Comparison of ENCODE assay signal across 21 cellular contexts in the genomic region with DNA sequence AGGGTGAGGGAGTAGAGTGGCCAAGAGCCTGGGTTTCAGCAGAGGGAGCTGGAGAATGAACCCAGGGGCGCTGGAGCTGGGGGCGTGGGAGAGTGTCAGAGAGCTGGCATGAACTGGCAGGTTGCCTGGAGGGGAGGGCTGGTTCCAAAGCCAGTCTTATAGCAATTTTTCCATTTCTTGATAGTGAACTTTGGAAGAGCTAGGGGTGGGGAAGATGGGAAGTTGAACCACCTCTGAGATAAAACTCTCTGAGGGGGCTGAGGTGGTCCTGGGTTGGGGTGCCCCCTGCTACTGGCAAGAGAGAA. TPM values are rescaled to one million over a fixed set of nuclear protein-coding genes. Genes with fewer than 3 reads are reported as not detected.
DNase-seq lines count a peak whose midpoint lies in the region; ATAC-seq and TF ChIP-seq lines count a peak whose summit lies in the region.
"Had no signal": no experiment of that assay in that cellular context is flagged by ENCODE, and none has a peak within 500 bp of the region (broad histone marks: within the 10 kb centered on the region; RNA-seq: fewer than 3 reads in every experiment).

No MANE protein-coding gene starts in this region.

- no peaks in the 10 kb centered on the region for H3F3A ChIP-seq in smooth muscle cell (ENCODE audit: low read depth)

- H2BK20ac ChIP-seq in H9 (ENCODE audit: low read depth, low read length, poor library complexity, severe bottlenecking) = no peak overlapping the region

- ATAC-seq in natural killer cell = no peak
- ATAC-seq: HCT116, K562, left lung, WTC11 had no signal

- H2AK5ac ChIP-seq in H9 (ENCODE audit: insufficient read length, low read length) = no peak overlapping the region

- H3K27me3 ChIP-seq in H9 (ENCODE audit: insufficient read depth, low read length) = no peaks in the 10 kb centered on the region
- peaks cover 4% of the 10 kb centered on the region for H3K27me3 ChIP-seq in smooth muscle cell (ENCODE audit: low read depth)

- no peak overlapping the region for H2BK12ac ChIP-seq in H9 (ENCODE audit: insufficient read length, low read depth, low read length)

- H3K9ac ChIP-seq in H9 (ENCODE audit: extremely low read depth, insufficient read length, low read length) = no peak overlapping the region
- no peak overlapping the region for H3K9ac ChIP-seq in smooth muscle cell (ENCODE audit: low read depth)

- no peak overlapping the region for H3K56ac ChIP-seq in H9 (ENCODE audit: insufficient read length, low read depth, low read length)

- H3K9me3 ChIP-seq in H9 (ENCODE audit: control insufficient read depth, low read depth, low read length) (no peaks in the 10 kb centered on the region), smooth muscle cell (replicated peaks; ENCODE audit: low read depth) (no peaks in the 10 kb centered on the region)
- H3K9me3 ChIP-seq: left lung, spleen had no signal

- H3K4me3 Mint-ChIP-seq in T-helper 1 cell treated with Interleukin-12 subunit alpha and Interleukin-12 subunit beta and Interleukin-4 antibody, amounts not matched to agents 30 μg/mL and 1 μg/mL, for 36 hours = no peak overlapping the region
- no peak overlapping the region for H3K4me3 Mint-ChIP-seq in H9
- no peak overlapping the region for H3K4me3 Mint-ChIP-seq in activated naive CD8-positive, alpha-beta T cell
- peak overlapping the region; percentile 82 for H3K4me3 Mint-ChIP-seq in natural killer cell
- H3K4me3 Mint-ChIP-seq: activated naive CD4-positive, alpha-beta T cell treated with anti-CD3 and anti-CD28 coated beads, Interleukin-2, amount 10 ng/mL, durations not matched to agents 7 days and 5 days; B cell; WTC11 had no signal

- H3K79me2 ChIP-seq in H9 (ENCODE audit: insufficient read depth, low read length) (no peaks in the 10 kb centered on the region), smooth muscle cell (ENCODE audit: low read depth) (no peaks in the 10 kb centered on the region)

- H3K27ac ChIP-seq in H9 (ENCODE audit: insufficient read length, low read depth, low read length) (no peak overlapping the region), smooth muscle cell (ENCODE audit: low read depth) (no peak overlapping the region)
- H3K27ac ChIP-seq: left lung had no signal

- H3K27me3 Mint-ChIP-seq in T-helper 1 cell treated with Interleukin-12 subunit alpha and Interleukin-12 subunit beta and Interleukin-4 antibody, amounts not matched to agents 30 μg/mL and 1 μg/mL, for 36 hours (ENCODE audit: low read depth) = peaks cover 3% of the 10 kb centered on the region
- peaks cover 48% of the 10 kb centered on the region for H3K27me3 Mint-ChIP-seq in H9 (ENCODE audit: low read depth)
- no peaks in the 10 kb centered on the region for H3K27me3 Mint-ChIP-seq in activated naive CD8-positive, alpha-beta T cell
- H3K27me3 Mint-ChIP-seq in natural killer cell (ENCODE audit: low read depth in 2 of 2) = no peaks in the 10 kb centered on the region
- H3K27me3 Mint-ChIP-seq: B cell had no signal

- no peaks in the 10 kb centered on the region for H3K79me1 ChIP-seq in H9 (ENCODE audit: insufficient read depth, low read depth, low read length, poor library complexity, severe bottlenecking)

- intact Hi-C loops in natural killer cell (cut with micrococcal nuclease) = loop anchor here (5.0 to 10.0 kb wide), 3 partner anchors 42 to 315 kb away; a partner anchor contains a TSS

- H3K36me3 Mint-ChIP-seq in T-helper 1 cell treated with Interleukin-12 subunit alpha and Interleukin-12 subunit beta and Interleukin-4 antibody, amounts not matched to agents 30 μg/mL and 1 μg/mL, for 36 hours (ENCODE audit: low read depth) = peaks cover 11% of the 10 kb centered on the region
- H3K36me3 Mint-ChIP-seq in H9 (ENCODE audit: insufficient read depth in 1 of 3, low read depth in 3 of 3) = no peaks in the 10 kb centered on the region
- no peaks in the 10 kb centered on the region for H3K36me3 Mint-ChIP-seq in activated naive CD8-positive, alpha-beta T cell
- no peaks in the 10 kb centered on the region for H3K36me3 Mint-ChIP-seq in natural killer cell
- H3K36me3 Mint-ChIP-seq: WTC11 had no signal

- no peak overlapping the region for H3K4ac ChIP-seq in H9 (ENCODE audit: low read depth, low read length)

- H3K4me2 ChIP-seq in H9 (ENCODE audit: insufficient read depth, insufficient read length, low read length) (no peak overlapping the region), smooth muscle cell (no peak overlapping the region)

- no peak overlapping the region for H4K8ac ChIP-seq in H9 (replicated peaks; ENCODE audit: insufficient read length, low read depth, low read length)

- H3K23me2 ChIP-seq in H9 (ENCODE audit: insufficient read length, low read depth, low read length, poor library complexity, severe bottlenecking) = no peaks in the 10 kb centered on the region

- no peaks in the 10 kb centered on the region for H4K20me1 ChIP-seq in H9 (ENCODE audit: control insufficient read depth, insufficient read depth, insufficient read length)
- no peaks in the 10 kb centered on the region for H4K20me1 ChIP-seq in smooth muscle cell (ENCODE audit: low read depth)

- no peak overlapping the region for H3T11ph ChIP-seq in H9 (ENCODE audit: low read length)

- H3K14ac ChIP-seq in H9 (ENCODE audit: insufficient read depth, low read length) = no peak overlapping the region

- H3K18ac ChIP-seq in H9 (ENCODE audit: insufficient read length, low read depth, low read length) = no peak overlapping the region

- H3K4me1 Mint-ChIP-seq in T-helper 1 cell treated with Interleukin-12 subunit alpha and Interleukin-12 subunit beta and Interleukin-4 antibody, amounts not matched to agents 30 μg/mL and 1 μg/mL, for 36 hours (ENCODE audit: low read depth) = peaks cover 41% of the 10 kb centered on the region
- H3K4me1 Mint-ChIP-seq in H9 (peaks cover 0 to 2% of the 10 kb centered on the region in 2 experiments; a peak in 2 of 4 replicates), natural killer cell (peaks cover 77 to 85% of the 10 kb centered on the region in 2 donors)
- peaks cover 36% of the 10 kb centered on the region for H3K4me1 Mint-ChIP-seq in activated naive CD8-positive, alpha-beta T cell (ENCODE audit: low read depth)
- H3K4me1 Mint-ChIP-seq: WTC11 had no signal

- H3K27ac Mint-ChIP-seq in T-helper 1 cell treated with Interleukin-12 subunit alpha and Interleukin-12 subunit beta and Interleukin-4 antibody, amounts not matched to agents 30 μg/mL and 1 μg/mL, for 36 hours = peak overlapping the region; percentile 94
- H3K27ac Mint-ChIP-seq in H9 = no peak overlapping the region
- peak overlapping the region; percentile 75 for H3K27ac Mint-ChIP-seq in activated naive CD8-positive, alpha-beta T cell
- H3K27ac Mint-ChIP-seq in natural killer cell = peak overlapping the region; percentile 94 to 97
- H3K27ac Mint-ChIP-seq: WTC11 had no signal

- H4K91ac ChIP-seq in H9 (ENCODE audit: insufficient read length, low read depth, low read length) = no peak overlapping the region

- no peak overlapping the region for H4K5ac ChIP-seq in H9 (ENCODE audit: insufficient read length, low read depth, low read length)

- WGBS in H9 (ENCODE audit: extremely low coverage, insufficient read length, low lambda C conversion rate) = no CpG with 5 or more reads among the region's 2 CpGs
- 93% methylated on average over 2 of the region's 2 CpGs for WGBS in smooth muscle cell (ENCODE audit: low lambda C conversion rate)

- DNase-seq in T-helper 1 cell (no peak), H9 (peak; percentile 19), natural killer cell (no peak), dedifferentiated amniotic fluid mesenchymal stem cell (ENCODE audit: extremely low spot score) (no peak), smooth muscle cell (lab: John Stamatoyannopoulos, UW; ENCODE audit: unreplicated experiment) (no peak), NCI-H146 (lab: John Stamatoyannopoulos, UW) (no peak)
- DNase-seq: 8988T; activated naive CD4-positive, alpha-beta T cell treated with anti-CD3 and anti-CD28 coated beads, Interleukin-2, amount 10 ng/mL, durations not matched to agents 7 days and 5 days; left lung; NCI-H1048; NCI-H2029 treated with DMSO at 0.1 percent for 48 hours; NCI-H345; SHP77; spleen; substantia nigra had no signal

- no peaks in the 10 kb centered on the region for H3K36me3 ChIP-seq in smooth muscle cell (ENCODE audit: low read depth)
- H3K36me3 ChIP-seq: left lung had no signal

- no peak overlapping the region for H2BK5ac ChIP-seq in H9 (ENCODE audit: insufficient read length, low read length)

- H2AFZ ChIP-seq in H9 (ENCODE audit: low read length) (no peak overlapping the region), smooth muscle cell (ENCODE audit: low read depth) (no peak overlapping the region)

- H2BK15ac ChIP-seq in H9 (ENCODE audit: low read depth, low read length) = no peak overlapping the region

- TF ChIP-seq CTCF in H9 (conservative IDR thresholded peaks at IDR 0.05) = no peak
- TF ChIP-seq CTCF in natural killer cell (IDR thresholded peaks at IDR 0.05) = no peak
- no peak for TF ChIP-seq CTCF in smooth muscle cell (IDR thresholded peaks at IDR 0.05; ENCODE audit: borderline replicate concordance, insufficient read depth, poor library complexity, severe bottlenecking)

- H3K4me1 ChIP-seq in H9 (ENCODE audit: insufficient read depth, low read length) (no peaks in the 10 kb centered on the region), smooth muscle cell (ENCODE audit: low read depth) (no peaks in the 10 kb centered on the region)
- H3K4me1 ChIP-seq: left lung had no signal

- H3K4me3 ChIP-seq in smooth muscle cell = no peak overlapping the region
- H3K4me3 ChIP-seq: K562, left lung, spleen had no signal

- no peaks in the 10 kb centered on the region for H3K9me3 Mint-ChIP-seq in T-helper 1 cell treated with Interleukin-12 subunit alpha and Interleukin-12 subunit beta and Interleukin-4 antibody, amounts not matched to agents 30 μg/mL and 1 μg/mL, for 36 hours
- H3K9me3 Mint-ChIP-seq in H9 = peaks cover 0 to 5% of the 10 kb centered on the region in 2 experiments; a peak in 1 of 5 replicates
- no peaks in the 10 kb centered on the region for H3K9me3 Mint-ChIP-seq in activated naive CD8-positive, alpha-beta T cell (ENCODE audit: low read depth)
- no peaks in the 10 kb centered on the region for H3K9me3 Mint-ChIP-seq in natural killer cell
- H3K9me3 Mint-ChIP-seq: activated naive CD4-positive, alpha-beta T cell treated with anti-CD3 and anti-CD28 coated beads, Interleukin-2, amount 10 ng/mL, durations not matched to agents 7 days and 5 days; WTC11 had no signal

- H3K23ac ChIP-seq in H9 (ENCODE audit: insufficient read length, low read depth, low read length) = no peak overlapping the region

- no peak overlapping the region for H2BK120ac ChIP-seq in H9 (ENCODE audit: low read depth, low read length, poor library complexity, severe bottlenecking)

RNA-seq across cellular contexts. Expression of a gene that starts 36.9 kb away (rescaled TPM):
- total RNA-seq in H9 (2021) (11.7 and 12.1 TPM in 2 replicates), natural killer cell (100 to 1,000 TPM in 1 of 3 donors, 10 to 100 TPM in 2; 83.2 to 118 (median 94.5) TPM), smooth muscle cell (not detected in 2 replicates)
- polyA plus RNA-seq in smooth muscle cell = not detected in 2 replicates

RNA-seq across cellular contexts. Expression of a gene that starts 42.9 kb away (rescaled TPM):
- total RNA-seq in H9 (2021) (6.6 and 8.2 TPM in 2 replicates), natural killer cell (10 to 100 TPM; 15.5 to 24.4 (median 17.1) TPM), smooth muscle cell (10.8 and 13.4 TPM in 2 replicates)
- polyA plus RNA-seq in smooth muscle cell = 21.9 and 25.3 TPM in 2 replicates

RNA-seq across cellular contexts. Expression of a gene that starts 49.1 kb away (rescaled TPM):
- total RNA-seq in H9 (2021) = 0.57 and 1.1 TPM in 2 replicates
- total RNA-seq in natural killer cell = 100 to 1,000 TPM; 830 to 949 (median 858) TPM
- 27.3 and 32.0 TPM in 2 replicates for total RNA-seq in smooth muscle cell
- 15.3 and 71.2 TPM in 2 replicates for polyA plus RNA-seq in smooth muscle cell

Comparison
In these comparisons a context has a peak if more than half of its experiments do, and no peak if none do; other contexts are left out.
1. H3K27ac Mint-ChIP-seq: peak in T-helper 1 cell treated with Interleukin-12 subunit alpha and Interleukin-12 subunit beta and Interleukin-4 antibody, amounts not matched to agents 30 μg/mL and 1 μg/mL, for 36 hours (single experiment), activated naive CD8-positive, alpha-beta T cell (single experiment) and natural killer cell (2 of 2); none in H9 (0 of 3).
2. RNA of a gene that starts 36.9 kb away (total RNA-seq): 83.2 to 118 TPM in natural killer cell and 11.7 to 12.1 TPM in H9; not detected in smooth muscle cell; every median in the first group is over 10 times any median in the second.
3. RNA of a gene that starts 49.1 kb away (total RNA-seq): 830 to 949 TPM in natural killer cell; 27.3 to 32.0 TPM in smooth muscle cell and 0.57 to 1.1 TPM in H9; every median in the first group is over 10 times any median in the second.